In genomic region chr4:175033162-175033561, GRCh38 we compare ENCODE assay signal across 16 cellular contexts.
A peak's percentile ranks its signal among the peaks of the same experiment; 100 is the strongest.
DNase-seq lines count a peak whose midpoint lies in the region; ATAC-seq and TF ChIP-seq lines count a peak whose summit lies in the region.
"Had no signal": no experiment of that assay in that cellular context is flagged by ENCODE, and none has a peak within 500 bp of the region (broad histone marks: within the 10 kb centered on the region; RNA-seq: fewer than 3 reads in every experiment).

No MANE protein-coding gene starts in this region.

- no peaks in the 10 kb centered on the region for H3K79me2 ChIP-seq in H9 (ENCODE audit: insufficient read depth, low read length)

- H3K4ac ChIP-seq in H9 (ENCODE audit: low read depth, low read length): no peak overlapping the region
- H3K4ac ChIP-seq in neuronal stem cell (ENCODE audit: low read length): peak overlapping the region; percentile 32

- no peak overlapping the region for H3K56ac ChIP-seq in H9 (ENCODE audit: insufficient read length, low read depth, low read length)

- H3K27me3 Mint-ChIP-seq in H9 (ENCODE audit: low read depth) (no peaks in the 10 kb centered on the region), endodermal cell (ENCODE audit: insufficient read depth) (no peaks in the 10 kb centered on the region)
- H3K27me3 Mint-ChIP-seq: CD4-positive, alpha-beta memory T cell had no signal

- no peaks in the 10 kb centered on the region for H3K23me2 ChIP-seq in H9 (ENCODE audit: insufficient read length, low read depth, low read length, poor library complexity, severe bottlenecking)

- no peak overlapping the region for H3K4me3 Mint-ChIP-seq in H9
- no peak overlapping the region for H3K4me3 Mint-ChIP-seq in endodermal cell
- H3K4me3 Mint-ChIP-seq: CD4-positive, alpha-beta memory T cell; HFFc6 had no signal

- H3K4me1 Mint-ChIP-seq in H9 (peaks cover 29 to 30% of the 10 kb centered on the region in 2 experiments), endodermal cell (no peaks in the 10 kb centered on the region)
- H3K4me1 Mint-ChIP-seq: CD4-positive, alpha-beta memory T cell had no signal

- ATAC-seq in GM19397 (IDR thresholded peaks at IDR 0.05; ENCODE audit: unreplicated experiment): no peak

- H3K36me3 Mint-ChIP-seq in H9 (ENCODE audit: insufficient read depth in 1 of 3, low read depth in 3 of 3): peaks cover 31 to 50% (median 41%) of the 10 kb centered on the region in 3 experiments
- no peaks in the 10 kb centered on the region for H3K36me3 Mint-ChIP-seq in endodermal cell (ENCODE audit: low read depth)
- H3K36me3 Mint-ChIP-seq: CD4-positive, alpha-beta memory T cell had no signal

- H4K8ac ChIP-seq in H9 (replicated peaks; ENCODE audit: insufficient read length, low read depth, low read length): no peak overlapping the region
- no peak overlapping the region for H4K8ac ChIP-seq in neuronal stem cell (ENCODE audit: low read depth, low read length)

- H3K9me3 Mint-ChIP-seq in H9: peaks cover 37 to 46% of the 10 kb centered on the region in 2 experiments
- peaks cover 32% of the 10 kb centered on the region for H3K9me3 Mint-ChIP-seq in endodermal cell

- H3K23ac ChIP-seq in H9 (ENCODE audit: insufficient read length, low read depth, low read length): no peak overlapping the region
- no peak overlapping the region for H3K23ac ChIP-seq in neuronal stem cell (ENCODE audit: low read depth, low read length, poor library complexity)

- H3T11ph ChIP-seq in H9 (ENCODE audit: low read length): no peak overlapping the region

- H2BK5ac ChIP-seq in H9 (ENCODE audit: insufficient read length, low read length): no peak overlapping the region
- no peak overlapping the region for H2BK5ac ChIP-seq in neuronal stem cell (ENCODE audit: low read length)

- TF ChIP-seq CTCF in H9 (conservative IDR thresholded peaks at IDR 0.05) (no peak), endodermal cell (conservative IDR thresholded peaks at IDR 0.05) (no peak)

- H3K79me1 ChIP-seq in H9 (ENCODE audit: insufficient read depth, low read depth, low read length, poor library complexity, severe bottlenecking) (no peaks in the 10 kb centered on the region), neuronal stem cell (ENCODE audit: low read depth, low read length) (no peaks in the 10 kb centered on the region)

- H4K20me1 ChIP-seq in H9 (ENCODE audit: control insufficient read depth, insufficient read depth, insufficient read length): no peaks in the 10 kb centered on the region

- H2AK5ac ChIP-seq in H9 (ENCODE audit: insufficient read length, low read length) (no peak overlapping the region), neuronal stem cell (ENCODE audit: low read depth, low read length) (no peak overlapping the region)

- H3K27me3 ChIP-seq in H9 (ENCODE audit: insufficient read depth, low read length) (no peaks in the 10 kb centered on the region), HUES64 (ENCODE audit: insufficient read depth, low read length) (no peaks in the 10 kb centered on the region), endodermal cell (ENCODE audit: control insufficient read depth, insufficient read depth, low read length, poor library complexity, severe bottlenecking) (no peaks in the 10 kb centered on the region), neuronal stem cell (ENCODE audit: control insufficient read depth in 3 of 3, insufficient read depth in 3 of 3, low read depth in 1 of 3, low read length in 3 of 3) (no peaks in the 10 kb centered on the region)

- H2AFZ ChIP-seq in H9 (ENCODE audit: low read length) (no peak overlapping the region), neuronal stem cell (ENCODE audit: low read length) (no peak overlapping the region)

- H3K36me3 ChIP-seq in HUES64 (ENCODE audit: insufficient read depth, low read length): 0 out of 2 replicates have a peak, but pooled peaks cover 2% of the 10 kb centered on the region
- H3K36me3 ChIP-seq in endodermal cell (ENCODE audit: control insufficient read depth, insufficient read depth, low read length): no peaks in the 10 kb centered on the region
- H3K36me3 ChIP-seq in neuronal stem cell (replicated peaks in 1 of 2; ENCODE audit: control insufficient read depth in 2 of 2, insufficient read depth in 2 of 2, low read length in 2 of 2): no peaks in the 10 kb centered on the region
- H3K36me3 ChIP-seq: HAP-1 had no signal

- H4K5ac ChIP-seq in H9 (ENCODE audit: insufficient read length, low read depth, low read length): no peak overlapping the region

- H3K18ac ChIP-seq in H9 (ENCODE audit: insufficient read length, low read depth, low read length) (no peak overlapping the region), neuronal stem cell (ENCODE audit: low read length) (no peak overlapping the region)

- H3K4me1 ChIP-seq in H9 (ENCODE audit: insufficient read depth, low read length) (no peaks in the 10 kb centered on the region), HUES64 (ENCODE audit: insufficient read depth, low read length) (no peaks in the 10 kb centered on the region), endodermal cell (ENCODE audit: control insufficient read depth, insufficient read depth, low read length) (no peaks in the 10 kb centered on the region), neuronal stem cell (ENCODE audit: control insufficient read depth in 2 of 2, insufficient read depth in 1 of 2, low read depth in 1 of 2, low read length in 2 of 2) (peaks cover 0 to 1% of the 10 kb centered on the region in 2 donors)

- H3K14ac ChIP-seq in H9 (ENCODE audit: insufficient read depth, low read length) (no peak overlapping the region), neuronal stem cell (ENCODE audit: low read length) (no peak overlapping the region)

- no peak overlapping the region for H4K91ac ChIP-seq in H9 (ENCODE audit: insufficient read length, low read depth, low read length)
- H4K91ac ChIP-seq in neuronal stem cell (ENCODE audit: low read depth, low read length, poor library complexity): no peak overlapping the region

- no CpG with 5 or more reads among the region's 1 CpG for WGBS in H9 (ENCODE audit: extremely low coverage, insufficient read length, low lambda C conversion rate)
- 89% methylated on average over 1 of the region's 1 CpG for WGBS in HUES64
- WGBS in endodermal cell (ENCODE audit: insufficient coverage in 1 of 2, insufficient read length in 1 of 2), 2 experiments: 86 to 87% methylated on average over 1 of the region's 1 CpG
- no CpG with 5 or more reads among the region's 1 CpG for WGBS in neuronal stem cell (ENCODE audit: extremely low coverage in 2 of 2, insufficient read length in 2 of 2, insufficient replicate concordance in 1 of 2), 2 donors

- H2BK120ac ChIP-seq in H9 (ENCODE audit: low read depth, low read length, poor library complexity, severe bottlenecking) (no peak overlapping the region), neuronal stem cell (ENCODE audit: low read depth, low read length) (no peak overlapping the region)

- H3K27ac Mint-ChIP-seq in H9 (peak overlapping the region; percentile 91 to 94 (median 93); a peak in 6 of 7 replicates), endodermal cell (no peak overlapping the region)
- H3K27ac Mint-ChIP-seq: CD4-positive, alpha-beta memory T cell; HFFc6 had no signal

- H3K4me2 ChIP-seq in H9 (ENCODE audit: insufficient read depth, insufficient read length, low read length) (no peak overlapping the region), neuronal stem cell (ENCODE audit: insufficient read depth, low read length, poor library complexity, severe bottlenecking) (no peak overlapping the region)

- H3K9me3 ChIP-seq in H9 (ENCODE audit: control insufficient read depth, low read depth, low read length) (peaks cover 7% of the 10 kb centered on the region), HUES64 (ENCODE audit: insufficient read depth, low read depth, low read length) (peaks cover 42% of the 10 kb centered on the region), endodermal cell (ENCODE audit: control insufficient read depth, low read length) (peaks cover 39% of the 10 kb centered on the region), neuronal stem cell (replicated peaks in 1 of 2; ENCODE audit: control insufficient read depth in 2 of 2, insufficient read depth in 1 of 2, low read depth in 1 of 2, low read length in 2 of 2) (peaks cover 0 to 3% of the 10 kb centered on the region in 2 donors)

- H3K27ac ChIP-seq in H9 (ENCODE audit: insufficient read length, low read depth, low read length) (no peak overlapping the region), HUES64 (ENCODE audit: low read depth, low read length) (peak overlapping the region; percentile 50; the same call in 1 of the 2 replicates), endodermal cell (ENCODE audit: low read depth, low read length) (no peak overlapping the region), neuronal stem cell (replicated peaks; ENCODE audit: low read length) (no peak overlapping the region)

- H2BK15ac ChIP-seq in H9 (ENCODE audit: low read depth, low read length): no peak overlapping the region
- H2BK15ac ChIP-seq in neuronal stem cell (ENCODE audit: low read length): no peak overlapping the region

- DNase-seq in H9: no peak
- DNase-seq in endodermal cell: peak; percentile 64
- no peak for DNase-seq in neuronal stem cell (ENCODE audit: low spot score)
- no peak for DNase-seq in RPMI8226
- no peak for DNase-seq in SW 1271 (lab: John Stamatoyannopoulos, UW)
- no peak for DNase-seq in 8988T
- DNase-seq: C1 segment of cervical spinal cord; Calu3; CD4-positive, alpha-beta memory T cell; COR-L47; DMS53; DMS79 treated with DMSO at 0.1 percent for 48 hours; HFFc6 had no signal

- H3K9ac ChIP-seq in H9 (ENCODE audit: extremely low read depth, insufficient read length, low read length) (no peak overlapping the region), HUES64 (ENCODE audit: low read depth, low read length) (no peak overlapping the region), endodermal cell (ENCODE audit: extremely low read depth, low read length, poor library complexity, severe bottlenecking) (no peak overlapping the region), neuronal stem cell (ENCODE audit: low read depth, low read length, poor library complexity) (no peak overlapping the region)

- H2BK20ac ChIP-seq in H9 (ENCODE audit: low read depth, low read length, poor library complexity, severe bottlenecking): no peak overlapping the region

- H2BK12ac ChIP-seq in H9 (ENCODE audit: insufficient read length, low read depth, low read length) (no peak overlapping the region), neuronal stem cell (ENCODE audit: low read length) (no peak overlapping the region)

- H3K4me3 ChIP-seq in HUES64 (ENCODE audit: low read length): 0 out of 2 replicates have a peak overlapping the region, but pooled peaks have one; percentile 5
- peak overlapping the region; percentile 43 for H3K4me3 ChIP-seq in endodermal cell (ENCODE audit: low read length)
- H3K4me3 ChIP-seq in neuronal stem cell (ENCODE audit: low read length in 2 of 2): peak overlapping the region in 1 of 2 donors; percentile 4
- H3K4me3 ChIP-seq: HAP-1 had no signal
